Comparison of ENCODE assay signal across 1 cellular context in the genomic region with DNA sequence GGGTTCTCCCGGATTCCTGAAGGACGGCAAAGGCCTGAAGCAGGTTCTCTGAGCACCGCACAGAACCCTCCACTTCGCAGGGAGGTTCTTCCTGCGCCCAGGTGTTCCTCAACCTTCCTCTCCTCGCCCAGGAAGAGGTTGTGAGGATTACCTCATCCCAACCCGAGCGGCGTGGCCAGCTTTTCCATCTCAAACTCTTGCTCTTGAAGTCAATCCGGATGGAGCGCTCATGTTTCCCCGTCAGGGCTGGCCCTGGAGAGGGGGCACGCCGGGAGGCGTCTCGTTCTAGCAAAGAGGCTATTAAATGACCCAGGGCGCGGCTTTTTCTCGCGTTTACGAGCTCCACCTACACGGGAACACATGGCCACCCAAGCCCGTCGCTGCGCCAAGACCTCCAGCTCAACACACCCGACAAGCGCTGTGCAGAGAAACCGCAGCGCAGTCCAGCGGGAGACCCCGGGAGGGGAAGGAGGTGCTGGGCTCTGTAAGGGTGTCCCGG.
TF ChIP-seq lines count a peak whose summit lies in the region.

No MANE protein-coding gene starts in this region.

TF ChIP-seq in HepG2, 621 proteins besides CTCF, POLR2A, EP300 and RAD21 (continued from another document and continues in another):
- TF ChIP-seq, protein P1, sequence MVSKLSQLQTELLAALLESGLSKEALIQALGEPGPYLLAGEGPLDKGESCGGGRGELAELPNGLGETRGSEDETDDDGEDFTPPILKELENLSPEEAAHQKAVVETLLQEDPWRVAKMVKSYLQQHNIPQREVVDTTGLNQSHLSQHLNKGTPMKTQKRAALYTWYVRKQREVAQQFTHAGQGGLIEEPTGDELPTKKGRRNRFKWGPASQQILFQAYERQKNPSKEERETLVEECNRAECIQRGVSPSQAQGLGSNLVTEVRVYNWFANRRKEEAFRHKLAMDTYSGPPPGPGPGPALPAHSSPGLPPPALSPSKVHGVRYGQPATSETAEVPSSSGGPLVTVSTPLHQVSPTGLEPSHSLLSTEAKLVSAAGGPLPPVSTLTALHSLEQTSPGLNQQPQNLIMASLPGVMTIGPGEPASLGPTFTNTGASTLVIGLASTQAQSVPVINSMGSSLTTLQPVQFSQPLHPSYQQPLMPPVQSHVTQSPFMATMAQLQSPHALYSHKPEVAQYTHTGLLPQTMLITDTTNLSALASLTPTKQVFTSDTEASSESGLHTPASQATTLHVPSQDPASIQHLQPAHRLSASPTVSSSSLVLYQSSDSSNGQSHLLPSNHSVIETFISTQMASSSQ (IDR thresholded peaks at IDR 0.05; ENCODE audit: low read depth), result no peak
- TF ChIP-seq, protein P1 (CRISPR knock-in tag; IDR thresholded peaks at IDR 0.05; ENCODE audit: borderline replicate concordance), result no peak
- TF ChIP-seq, protein P2, sequence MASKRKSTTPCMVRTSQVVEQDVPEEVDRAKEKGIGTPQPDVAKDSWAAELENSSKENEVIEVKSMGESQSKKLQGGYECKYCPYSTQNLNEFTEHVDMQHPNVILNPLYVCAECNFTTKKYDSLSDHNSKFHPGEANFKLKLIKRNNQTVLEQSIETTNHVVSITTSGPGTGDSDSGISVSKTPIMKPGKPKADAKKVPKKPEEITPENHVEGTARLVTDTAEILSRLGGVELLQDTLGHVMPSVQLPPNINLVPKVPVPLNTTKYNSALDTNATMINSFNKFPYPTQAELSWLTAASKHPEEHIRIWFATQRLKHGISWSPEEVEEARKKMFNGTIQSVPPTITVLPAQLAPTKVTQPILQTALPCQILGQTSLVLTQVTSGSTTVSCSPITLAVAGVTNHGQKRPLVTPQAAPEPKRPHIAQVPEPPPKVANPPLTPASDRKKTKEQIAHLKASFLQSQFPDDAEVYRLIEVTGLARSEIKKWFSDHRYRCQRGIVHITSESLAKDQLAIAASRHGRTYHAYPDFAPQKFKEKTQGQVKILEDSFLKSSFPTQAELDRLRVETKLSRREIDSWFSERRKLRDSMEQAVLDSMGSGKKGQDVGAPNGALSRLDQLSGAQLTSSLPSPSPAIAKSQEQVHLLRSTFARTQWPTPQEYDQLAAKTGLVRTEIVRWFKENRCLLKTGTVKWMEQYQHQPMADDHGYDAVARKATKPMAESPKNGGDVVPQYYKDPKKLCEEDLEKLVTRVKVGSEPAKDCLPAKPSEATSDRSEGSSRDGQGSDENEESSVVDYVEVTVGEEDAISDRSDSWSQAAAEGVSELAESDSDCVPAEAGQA (IDR thresholded peaks at IDR 0.05; ENCODE audit: low read depth), result no peak
- TF ChIP-seq, protein P2 (CRISPR knock-in tag; IDR thresholded peaks at IDR 0.05; ENCODE audit: borderline replicate concordance), result no peak
- TF ChIP-seq ARHGAP35 (CRISPR knock-in tag; IDR thresholded peaks at IDR 0.05; ENCODE audit: borderline replicate concordance) (0 out of 2 replicates have a peak, but pooled peaks have one; percentile 30), CCAR2 (optimal IDR thresholded peaks at IDR 0.05; ENCODE audit: low read depth, low read length) (no peak), SIN3A (IDR thresholded peaks at IDR 0.05; ENCODE audit: borderline replicate concordance, low read depth, low read length) (peak; percentile 61; the same call in 1 of the 2 replicates), HOXA5 (CRISPR knock-in tag; IDR thresholded peaks at IDR 0.05) (no peak), CHD4 (IDR thresholded peaks at IDR 0.05; ENCODE audit: borderline replicate concordance, low read length) (peak; percentile 49; the same call in 1 of the 2 replicates), SUZ12 (IDR thresholded peaks at IDR 0.05; ENCODE audit: low read depth, low read length) (no peak), HDAC6 (IDR thresholded peaks at IDR 0.05; ENCODE audit: low read depth, low read length) (no peak), ZNF136 (CRISPR knock-in tag; IDR thresholded peaks at IDR 0.05; ENCODE audit: low read depth) (no peak), PITX1 (CRISPR knock-in tag; IDR thresholded peaks at IDR 0.05) (peak; percentile 19; the same call in 1 of the 2 replicates), NR2F2 (IDR thresholded peaks at IDR 0.05; ENCODE audit: borderline replicate concordance, low read depth) (peak; percentile 50; the same call in 1 of the 2 replicates), SMC3 (IDR thresholded peaks at IDR 0.05; ENCODE audit: low read length) (no peak), ZNF780A (CRISPR knock-in tag; IDR thresholded peaks at IDR 0.05) (no peak; the same call in 1 of the 2 replicates), ATF7 (IDR thresholded peaks at IDR 0.05) (no peak), ATF7 (CRISPR knock-in tag; IDR thresholded peaks at IDR 0.05) (no peak; the same call in 1 of the 2 replicates), ERF (CRISPR knock-in tag; IDR thresholded peaks at IDR 0.05) (no peak), ZKSCAN1 (IDR thresholded peaks at IDR 0.05; ENCODE audit: low read length) (no peak), CBX5 (CRISPR knock-in tag; IDR thresholded peaks at IDR 0.05; ENCODE audit: borderline replicate concordance) (no peak; the same call in 1 of the 2 replicates), TOE1 (CRISPR knock-in tag; IDR thresholded peaks at IDR 0.05) (no peak)
- TF ChIP-seq, protein P3, sequence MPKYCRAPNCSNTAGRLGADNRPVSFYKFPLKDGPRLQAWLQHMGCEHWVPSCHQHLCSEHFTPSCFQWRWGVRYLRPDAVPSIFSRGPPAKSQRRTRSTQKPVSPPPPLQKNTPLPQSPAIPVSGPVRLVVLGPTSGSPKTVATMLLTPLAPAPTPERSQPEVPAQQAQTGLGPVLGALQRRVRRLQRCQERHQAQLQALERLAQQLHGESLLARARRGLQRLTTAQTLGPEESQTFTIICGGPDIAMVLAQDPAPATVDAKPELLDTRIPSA (CRISPR knock-in tag; IDR thresholded peaks at IDR 0.05; ENCODE audit: borderline replicate concordance), result 0 out of 2 replicates have a peak, but pooled peaks have one; percentile 44
- TF ChIP-seq, protein P4, sequence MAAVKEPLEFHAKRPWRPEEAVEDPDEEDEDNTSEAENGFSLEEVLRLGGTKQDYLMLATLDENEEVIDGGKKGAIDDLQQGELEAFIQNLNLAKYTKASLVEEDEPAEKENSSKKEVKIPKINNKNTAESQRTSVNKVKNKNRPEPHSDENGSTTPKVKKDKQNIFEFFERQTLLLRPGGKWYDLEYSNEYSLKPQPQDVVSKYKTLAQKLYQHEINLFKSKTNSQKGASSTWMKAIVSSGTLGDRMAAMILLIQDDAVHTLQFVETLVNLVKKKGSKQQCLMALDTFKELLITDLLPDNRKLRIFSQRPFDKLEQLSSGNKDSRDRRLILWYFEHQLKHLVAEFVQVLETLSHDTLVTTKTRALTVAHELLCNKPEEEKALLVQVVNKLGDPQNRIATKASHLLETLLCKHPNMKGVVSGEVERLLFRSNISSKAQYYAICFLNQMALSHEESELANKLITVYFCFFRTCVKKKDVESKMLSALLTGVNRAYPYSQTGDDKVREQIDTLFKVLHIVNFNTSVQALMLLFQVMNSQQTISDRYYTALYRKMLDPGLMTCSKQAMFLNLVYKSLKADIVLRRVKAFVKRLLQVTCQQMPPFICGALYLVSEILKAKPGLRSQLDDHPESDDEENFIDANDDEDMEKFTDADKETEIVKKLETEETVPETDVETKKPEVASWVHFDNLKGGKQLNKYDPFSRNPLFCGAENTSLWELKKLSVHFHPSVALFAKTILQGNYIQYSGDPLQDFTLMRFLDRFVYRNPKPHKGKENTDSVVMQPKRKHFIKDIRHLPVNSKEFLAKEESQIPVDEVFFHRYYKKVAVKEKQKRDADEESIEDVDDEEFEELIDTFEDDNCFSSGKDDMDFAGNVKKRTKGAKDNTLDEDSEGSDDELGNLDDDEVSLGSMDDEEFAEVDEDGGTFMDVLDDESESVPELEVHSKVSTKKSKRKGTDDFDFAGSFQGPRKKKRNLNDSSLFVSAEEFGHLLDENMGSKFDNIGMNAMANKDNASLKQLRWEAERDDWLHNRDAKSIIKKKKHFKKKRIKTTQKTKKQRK (IDR thresholded peaks at IDR 0.05; ENCODE audit: low read length), result no peak
- TF ChIP-seq, protein P5, sequence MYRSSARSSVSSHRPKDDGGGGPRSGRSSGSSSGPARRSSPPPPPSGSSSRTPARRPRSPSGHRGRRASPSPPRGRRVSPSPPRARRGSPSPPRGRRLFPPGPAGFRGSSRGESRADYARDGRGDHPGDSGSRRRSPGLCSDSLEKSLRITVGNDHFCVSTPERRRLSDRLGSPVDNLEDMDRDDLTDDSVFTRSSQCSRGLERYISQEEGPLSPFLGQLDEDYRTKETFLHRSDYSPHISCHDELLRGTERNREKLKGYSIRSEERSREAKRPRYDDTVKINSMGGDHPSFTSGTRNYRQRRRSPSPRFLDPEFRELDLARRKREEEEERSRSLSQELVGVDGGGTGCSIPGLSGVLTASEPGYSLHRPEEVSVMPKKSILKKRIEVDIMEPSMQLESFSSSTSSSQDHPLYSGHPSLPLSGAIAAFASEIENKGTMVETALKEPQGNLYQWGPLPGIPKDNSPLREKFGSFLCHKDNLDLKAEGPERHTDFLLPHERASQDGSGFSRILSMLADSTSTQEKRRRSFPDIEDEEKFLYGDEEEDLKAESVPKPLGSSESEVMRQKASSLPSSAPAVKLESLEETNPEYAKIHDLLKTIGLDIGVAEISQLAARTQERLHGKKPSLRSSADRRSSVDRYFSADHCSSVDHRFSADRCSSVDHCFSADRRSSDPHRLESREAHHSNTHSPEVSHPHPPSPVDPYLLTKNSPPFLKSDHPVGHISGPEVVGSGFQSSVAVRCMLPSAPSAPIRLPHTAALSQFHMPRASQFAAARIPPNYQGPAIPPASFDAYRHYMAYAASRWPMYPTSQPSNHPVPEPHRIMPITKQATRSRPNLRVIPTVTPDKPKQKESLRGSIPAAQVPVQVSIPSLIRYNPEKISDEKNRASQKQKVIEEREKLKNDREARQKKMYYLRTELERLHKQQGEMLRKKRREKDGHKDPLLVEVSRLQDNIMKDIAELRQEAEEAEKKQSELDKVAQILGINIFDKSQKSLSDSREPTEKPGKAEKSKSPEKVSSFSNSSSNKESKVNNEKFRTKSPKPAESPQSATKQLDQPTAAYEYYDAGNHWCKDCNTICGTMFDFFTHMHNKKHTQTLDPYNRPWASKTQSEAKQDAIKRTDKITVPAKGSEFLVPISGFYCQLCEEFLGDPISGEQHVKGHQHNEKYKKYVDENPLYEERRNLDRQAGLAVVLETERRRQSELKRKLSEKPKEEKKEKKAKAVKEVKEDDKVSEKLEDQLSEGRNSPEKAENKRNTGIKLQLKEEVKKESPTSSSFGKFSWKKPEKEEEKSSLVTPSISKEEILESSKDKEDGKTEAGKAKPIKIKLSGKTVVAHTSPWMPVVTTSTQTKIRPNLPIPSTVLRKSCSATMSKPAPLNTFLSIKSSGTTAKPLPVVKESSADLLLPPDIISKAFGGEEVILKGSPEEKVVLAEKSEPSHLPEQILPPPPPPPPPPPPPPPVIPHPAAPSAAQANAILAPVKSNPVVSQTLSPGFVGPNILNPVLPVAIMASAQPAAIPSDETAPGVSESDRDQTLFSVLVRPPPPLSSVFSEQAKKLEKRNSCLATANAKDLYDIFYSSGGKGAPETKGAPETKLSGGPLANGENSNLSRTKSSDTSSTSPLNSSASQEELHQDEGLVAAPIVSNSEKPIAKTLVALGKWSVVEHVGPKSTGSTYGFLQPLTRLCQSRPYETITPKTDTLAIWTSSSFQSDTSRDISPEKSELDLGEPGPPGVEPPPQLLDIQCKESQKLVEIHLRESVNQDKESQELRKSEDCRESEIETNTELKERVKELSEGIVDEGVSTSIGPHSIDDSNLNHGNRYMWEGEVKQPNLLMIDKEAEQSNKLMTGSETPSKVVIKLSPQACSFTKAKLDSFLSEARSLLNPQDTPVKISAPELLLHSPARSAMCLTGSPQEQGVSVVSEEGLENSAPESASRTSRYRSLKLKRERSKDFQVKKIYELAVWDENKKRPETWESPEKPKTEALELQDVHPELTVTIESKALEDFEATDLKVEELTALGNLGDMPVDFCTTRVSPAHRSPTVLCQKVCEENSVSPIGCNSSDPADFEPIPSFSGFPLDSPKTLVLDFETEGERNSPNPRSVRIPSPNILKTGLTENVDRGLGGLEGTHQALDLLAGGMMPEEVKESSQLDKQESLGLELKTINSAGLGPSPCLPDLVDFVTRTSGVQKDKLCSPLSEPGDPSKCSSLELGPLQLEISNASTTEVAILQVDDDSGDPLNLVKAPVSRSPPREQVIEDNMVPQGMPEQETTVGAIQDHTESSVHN (CRISPR knock-in tag; IDR thresholded peaks at IDR 0.05), result no peak
- TF ChIP-seq, protein P6, sequence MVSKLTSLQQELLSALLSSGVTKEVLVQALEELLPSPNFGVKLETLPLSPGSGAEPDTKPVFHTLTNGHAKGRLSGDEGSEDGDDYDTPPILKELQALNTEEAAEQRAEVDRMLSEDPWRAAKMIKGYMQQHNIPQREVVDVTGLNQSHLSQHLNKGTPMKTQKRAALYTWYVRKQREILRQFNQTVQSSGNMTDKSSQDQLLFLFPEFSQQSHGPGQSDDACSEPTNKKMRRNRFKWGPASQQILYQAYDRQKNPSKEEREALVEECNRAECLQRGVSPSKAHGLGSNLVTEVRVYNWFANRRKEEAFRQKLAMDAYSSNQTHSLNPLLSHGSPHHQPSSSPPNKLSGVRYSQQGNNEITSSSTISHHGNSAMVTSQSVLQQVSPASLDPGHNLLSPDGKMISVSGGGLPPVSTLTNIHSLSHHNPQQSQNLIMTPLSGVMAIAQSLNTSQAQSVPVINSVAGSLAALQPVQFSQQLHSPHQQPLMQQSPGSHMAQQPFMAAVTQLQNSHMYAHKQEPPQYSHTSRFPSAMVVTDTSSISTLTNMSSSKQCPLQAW (CRISPR knock-in tag; IDR thresholded peaks at IDR 0.05), result peak; percentile 70
